Comparison of ENCODE assay signal across 8 cellular contexts in genomic region chr3:179347108-179347382, GRCh38. TPM values are rescaled to one million over a fixed set of nuclear protein-coding genes. Genes with fewer than 3 reads are reported as not detected.
DNase-seq lines count a peak whose midpoint lies in the region; ATAC-seq and TF ChIP-seq lines count a peak whose summit lies in the region.

No MANE protein-coding gene starts in this region.

- H3K9me2 ChIP-seq in Karpas-422 (replicated peaks; ENCODE audit: insufficient read depth, low read length), result no peaks in the 10 kb centered on the region

- H3K4me3 ChIP-seq in ACC112 (ENCODE audit: low read depth, low read length) (peak overlapping the region; percentile 95), Karpas-422 (ENCODE audit: low read length) (peak overlapping the region; percentile 83), coronary artery (peak overlapping the region; percentile 97), muscle layer of colon (ENCODE audit: low read depth in 1 of 2, low read length in 2 of 2) (peak overlapping the region; percentile 7 to 80)

- intact Hi-C loops in sciatic nerve (cut with DNase I), result no loop called here

- H3K36me3 ChIP-seq in ACC112 (ENCODE audit: insufficient read depth, low read length), result peaks cover 9% of the 10 kb centered on the region
- H3K36me3 ChIP-seq in Karpas-422 (ENCODE audit: insufficient read depth, low read length), result peaks cover 11% of the 10 kb centered on the region
- H3K36me3 ChIP-seq in muscle layer of colon (ENCODE audit: insufficient read depth, low read length), result peaks cover 13% of the 10 kb centered on the region

- no peaks in the 10 kb centered on the region for H4K20me1 ChIP-seq in Karpas-422 (ENCODE audit: insufficient read depth, low read depth, low read length)

- H3K9ac ChIP-seq in Karpas-422 (ENCODE audit: low read length) (peak overlapping the region; percentile 78), muscle layer of colon (ENCODE audit: low read length) (no peak overlapping the region)

- no peaks in the 10 kb centered on the region for H3K27me3 ChIP-seq in ACC112 (ENCODE audit: insufficient read depth, low read length)
- H3K27me3 ChIP-seq in Karpas-422 (ENCODE audit: low read length), result no peaks in the 10 kb centered on the region
- H3K27me3 ChIP-seq in muscle layer of colon (ENCODE audit: control insufficient read depth in 1 of 2, insufficient read depth in 2 of 2, low read length in 2 of 2), result no peaks in the 10 kb centered on the region

- DNase-seq in Karpas-422, result peak; percentile 50
- no peak for DNase-seq in coronary artery (ENCODE audit: low spot score)
- DNase-seq in NCI-H146 treated with DMSO at 0.1 percent for 48 hours (lab: John Stamatoyannopoulos, UW; ENCODE audit: unreplicated experiment), result no peak
- no peak for DNase-seq in sciatic nerve (ENCODE audit: low spot score)

- peak overlapping the region; percentile 76 for H3K4me2 ChIP-seq in Karpas-422 (ENCODE audit: low read depth, low read length, poor library complexity, severe bottlenecking)

- H3K4me1 ChIP-seq in ACC112 (ENCODE audit: control insufficient read depth, insufficient read depth, low read length, unreplicated experiment), result peaks cover 13% of the 10 kb centered on the region
- peaks cover 32% of the 10 kb centered on the region for H3K4me1 ChIP-seq in Karpas-422 (ENCODE audit: low read length)
- H3K4me1 ChIP-seq in muscle layer of colon (ENCODE audit: insufficient read depth, low read length), result peaks cover 5% of the 10 kb centered on the region

- ATAC-seq in HG02610 (IDR thresholded peaks at IDR 0.05; ENCODE audit: unreplicated experiment), result no peak
- no peak for ATAC-seq in sciatic nerve
- ATAC-seq in GM19351 (IDR thresholded peaks at IDR 0.05; ENCODE audit: unreplicated experiment), result no peak

- TF ChIP-seq CTCF in coronary artery (IDR thresholded peaks at IDR 0.05), result no peak

- H2AFZ ChIP-seq in ACC112 (ENCODE audit: low read length, unreplicated experiment) (no peak overlapping the region), Karpas-422 (ENCODE audit: low read length) (no peak overlapping the region)

- H3K79me2 ChIP-seq in ACC112 (ENCODE audit: control insufficient read depth, insufficient read depth, low read length, unreplicated experiment) (peaks cover 20% of the 10 kb centered on the region), Karpas-422 (ENCODE audit: low read length) (peaks cover 38% of the 10 kb centered on the region)

- peak overlapping the region; percentile 40 for H3K27ac ChIP-seq in ACC112 (ENCODE audit: low read depth, low read length)
- H3K27ac ChIP-seq in Karpas-422 (ENCODE audit: low read length), result peak overlapping the region; percentile 81; the same call in 1 of the 2 replicates
- H3K27ac ChIP-seq in coronary artery, result peak overlapping the region; percentile 82 to 89
- H3K27ac ChIP-seq in muscle layer of colon (ENCODE audit: low read depth, low read length), result peak overlapping the region; percentile 82

- H3K9me3 ChIP-seq in Karpas-422 (ENCODE audit: low read length), result no peaks in the 10 kb centered on the region
- H3K9me3 ChIP-seq in muscle layer of colon (ENCODE audit: low read length), result no peaks in the 10 kb centered on the region

RNA-seq across cellular contexts. Expression of gene MFN1, which starts 0.5 kb away (rescaled TPM):
- total RNA-seq in Karpas-422 (2014; rRNA removed; shearing (Covaris generic); ENCODE audit: low replicate concordance), result 26.1 and 58.9 TPM in 2 replicates
- 61.2 TPM for total RNA-seq in sciatic nerve

RNA-seq across cellular contexts. Expression of gene ZNF639, which starts 24.2 kb away (rescaled TPM):
- total RNA-seq in Karpas-422 (2014; rRNA removed; shearing (Covaris generic); ENCODE audit: low replicate concordance), result 54.9 and 70.8 TPM in 2 replicates
- total RNA-seq in sciatic nerve, result 32.3 TPM

Comparison
In these comparisons a context has a peak if more than half of its experiments do, and no peak if none do; other contexts are left out.
1. H3K4me3 ChIP-seq: peak in every context shown above with its lines; median percentile 97 in coronary artery; 95 in ACC112; 83 in Karpas-422; 44 in muscle layer of colon.